Comparison of ENCODE assay signal across 8 cellular contexts in genomic region chr9:27573699-27574265, GRCh38. TPM values are rescaled to one million over a fixed set of nuclear protein-coding genes. Genes with fewer than 3 reads are reported as not detected.
DNase-seq lines count a peak whose midpoint lies in the region; ATAC-seq and TF ChIP-seq lines count a peak whose summit lies in the region.

No MANE protein-coding gene starts in this region.

- peak overlapping the region; percentile 87 for H3K9ac ChIP-seq in H9 (ENCODE audit: extremely low read depth, insufficient read length, low read length)

- peaks cover 8% of the 10 kb centered on the region for H3K23me2 ChIP-seq in H9 (ENCODE audit: insufficient read length, low read depth, low read length, poor library complexity, severe bottlenecking)

- no peak overlapping the region for H3K56ac ChIP-seq in H9 (ENCODE audit: insufficient read length, low read depth, low read length)

- no peak overlapping the region for H4K5ac ChIP-seq in H9 (ENCODE audit: insufficient read length, low read depth, low read length)

- peaks cover 13% of the 10 kb centered on the region in 2 experiments for H3K9me3 Mint-ChIP-seq in H9
- H3K9me3 Mint-ChIP-seq in neural crest cell: peaks cover 7% of the 10 kb centered on the region

- H3K27me3 Mint-ChIP-seq in H9 (ENCODE audit: low read depth) (peaks cover 7% of the 10 kb centered on the region), neural crest cell (ENCODE audit: low read depth) (no peaks in the 10 kb centered on the region)

- TF ChIP-seq EP300 in stomach (IDR thresholded peaks at IDR 0.05): peak; percentile 88

- H3K36me3 Mint-ChIP-seq in H9 (ENCODE audit: insufficient read depth in 1 of 3, low read depth in 3 of 3): peaks cover 8 to 16% (median 9%) of the 10 kb centered on the region in 3 experiments
- H3K36me3 Mint-ChIP-seq in neural crest cell (ENCODE audit: low read depth): peaks cover 5% of the 10 kb centered on the region

- ATAC-seq in foreskin keratinocyte: peak; percentile 92

- H3K79me2 ChIP-seq in H9 (ENCODE audit: insufficient read depth, low read length): peaks cover 3% of the 10 kb centered on the region; the same call in 1 of the 2 replicates

- no peak overlapping the region for H4K8ac ChIP-seq in H9 (replicated peaks; ENCODE audit: insufficient read length, low read depth, low read length)

- TF ChIP-seq CTCF in H9 (conservative IDR thresholded peaks at IDR 0.05) (no peak), foreskin keratinocyte (conservative IDR thresholded peaks at IDR 0.05) (peak; percentile 15), neural crest cell (conservative IDR thresholded peaks at IDR 0.05) (peak; percentile 12), stomach (IDR thresholded peaks at IDR 0.05) (no peak)

- H2BK5ac ChIP-seq in H9 (ENCODE audit: insufficient read length, low read length): no peak overlapping the region

- H3K27ac Mint-ChIP-seq in H9 (peak overlapping the region; percentile 99 to 100 (median 100)), neural crest cell (ENCODE audit: unreplicated experiment) (peak overlapping the region; percentile 100)

- H3K4me1 ChIP-seq in H9 (ENCODE audit: insufficient read depth, low read length) (no peaks in the 10 kb centered on the region), foreskin keratinocyte (peaks cover 9% of the 10 kb centered on the region), stomach (peaks cover 0 to 43% (median 28%) of the 10 kb centered on the region in 4 donors)

- DNase-seq in ELR (ENCODE audit: low read depth) (peak; percentile 99), H9 (peak; percentile 99), M059J (ENCODE audit: low read depth) (peak; percentile 99), SIG-M5 (lab: John Stamatoyannopoulos, UW) (peak; percentile 98), foreskin keratinocyte (peak; percentile 98 to 99), neural crest cell (ENCODE audit: low read depth, low spot score) (peak; percentile 83), stomach (peak; percentile 98)
- DNase-seq in activated naive CD4-positive, alpha-beta T cell (lab: John Stamatoyannopoulos, UW): peak; percentile 74 to 86 (median 84)

- no peaks in the 10 kb centered on the region for H4K20me1 ChIP-seq in H9 (ENCODE audit: control insufficient read depth, insufficient read depth, insufficient read length)

- intact Hi-C loops in stomach (cut with DNase I; ENCODE audit: low total_unique reads): no loop called here

- peak overlapping the region; percentile 97 for H3K4me2 ChIP-seq in H9 (ENCODE audit: insufficient read depth, insufficient read length, low read length)

- H3K4me3 ChIP-seq in stomach: peak overlapping the region; percentile 73 to 80 (median 76)

- H3K14ac ChIP-seq in H9 (ENCODE audit: insufficient read depth, low read length): peak overlapping the region; percentile 90; the same call in 1 of the 2 replicates

- H3K4me3 Mint-ChIP-seq in H9: peak overlapping the region; percentile 88 to 99
- H3K4me3 Mint-ChIP-seq in neural crest cell: peak overlapping the region; percentile 99

- H3K23ac ChIP-seq in H9 (ENCODE audit: insufficient read length, low read depth, low read length): no peak overlapping the region

- no peaks in the 10 kb centered on the region for H3K79me1 ChIP-seq in H9 (ENCODE audit: insufficient read depth, low read depth, low read length, poor library complexity, severe bottlenecking)

- no peak overlapping the region for H2BK12ac ChIP-seq in H9 (ENCODE audit: insufficient read length, low read depth, low read length)

- no peaks in the 10 kb centered on the region for H3K9me3 ChIP-seq in H9 (ENCODE audit: control insufficient read depth, low read depth, low read length)
- H3K9me3 ChIP-seq in stomach: peaks cover 0 to 9% (median 7%) of the 10 kb centered on the region in 4 donors

- no peaks in the 10 kb centered on the region for H3K27me3 ChIP-seq in H9 (ENCODE audit: insufficient read depth, low read length)
- H3K27me3 ChIP-seq in foreskin keratinocyte: peaks cover 2% of the 10 kb centered on the region
- H3K27me3 ChIP-seq in stomach: no peaks in the 10 kb centered on the region

- peak overlapping the region; percentile 91 for H3K27ac ChIP-seq in H9 (ENCODE audit: insufficient read length, low read depth, low read length)
- peak overlapping the region; percentile 83 for H3K27ac ChIP-seq in foreskin keratinocyte
- peak overlapping the region; percentile 96 to 100 (median 99) for H3K27ac ChIP-seq in stomach

- H3K36me3 ChIP-seq in stomach: no peaks in the 10 kb centered on the region

- peak overlapping the region; percentile 88 for H3K18ac ChIP-seq in H9 (ENCODE audit: insufficient read length, low read depth, low read length)

- H2AFZ ChIP-seq in H9 (ENCODE audit: low read length): peak overlapping the region; percentile 97

- TF ChIP-seq POLR2A in stomach (IDR thresholded peaks at IDR 0.05): peak in 2 of 4 donors; percentile 67 to 75

- H3T11ph ChIP-seq in H9 (ENCODE audit: low read length): no peak overlapping the region

- H4K91ac ChIP-seq in H9 (ENCODE audit: insufficient read length, low read depth, low read length): no peak overlapping the region

- H3K4me1 Mint-ChIP-seq in H9: peaks cover 19 to 22% of the 10 kb centered on the region in 2 experiments
- H3K4me1 Mint-ChIP-seq in neural crest cell: peaks cover 41% of the 10 kb centered on the region

- no peak overlapping the region for H2AK5ac ChIP-seq in H9 (ENCODE audit: insufficient read length, low read length)

- H2BK20ac ChIP-seq in H9 (ENCODE audit: low read depth, low read length, poor library complexity, severe bottlenecking): no peak overlapping the region

- H2BK15ac ChIP-seq in H9 (ENCODE audit: low read depth, low read length): no peak overlapping the region

- no peak overlapping the region; the same call in 1 of the 2 replicates for H3K4ac ChIP-seq in H9 (ENCODE audit: low read depth, low read length)

- no CpG with 5 or more reads among the region's 30 CpGs for WGBS in H9 (ENCODE audit: extremely low coverage, insufficient read length, low lambda C conversion rate)
- WGBS in stomach, 5 donors: 0 to 1% (median 0%) methylated on average over 30 of the region's 30 CpGs

- H2BK120ac ChIP-seq in H9 (ENCODE audit: low read depth, low read length, poor library complexity, severe bottlenecking): no peak overlapping the region

RNA-seq across cellular contexts. Expression of gene C9orf72, which starts 0.5 kb away (rescaled TPM):
- total RNA-seq in H9 (2021) (17.0 and 18.3 TPM in 2 replicates), foreskin keratinocyte (5.7 TPM in 2 replicates), neural crest cell (32.9 and 34.0 TPM in 2 replicates), stomach (10 to 100 TPM in 4 of 5 donors, 1 to 10 TPM in 1; 2.6 to 69.9 (median 12.9) TPM)
- total RNA-seq in M059J (2014; rRNA removed; shearing (Covaris generic)): 2.9 and 5.8 TPM in 2 replicates
- polyA plus RNA-seq in foreskin keratinocyte (1.8 and 2.4 TPM in 2 replicates), stomach (1 to 10 TPM; 4.7 to 6.5 (median 5.9) TPM)

RNA-seq across cellular contexts. Expression of gene MOB3B, which starts 44.2 kb away (rescaled TPM):
- 9.8 and 10.6 TPM in 2 replicates for total RNA-seq in H9 (2021)
- total RNA-seq in M059J (2014; rRNA removed; shearing (Covaris generic)): 0.15 and 0.25 TPM in 2 replicates
- total RNA-seq in foreskin keratinocyte: 27.7 and 35.0 TPM in 2 replicates
- 10.6 and 16.8 TPM in 2 replicates for polyA plus RNA-seq in foreskin keratinocyte
- total RNA-seq in neural crest cell: 20.5 and 21.8 TPM in 2 replicates
- total RNA-seq in stomach: 10 to 100 TPM in 4 of 5 donors, 1 to 10 TPM in 1; 6.4 to 32.7 (median 13.6) TPM
- 1 to 10 TPM; 4.0 to 7.2 (median 4.8) TPM for polyA plus RNA-seq in stomach

RNA-seq across cellular contexts. Expression of gene IFNK, which starts 49.7 kb away (rescaled TPM):
- total RNA-seq in H9 (2021) (not detected in 2 replicates), foreskin keratinocyte (55.8 and 72.0 TPM in 2 replicates), neural crest cell (not detected in 2 replicates), stomach (not detected)
- total RNA-seq in M059J (2014; rRNA removed; shearing (Covaris generic)): not detected in 2 replicates
- polyA plus RNA-seq in foreskin keratinocyte (46.5 and 57.3 TPM in 2 replicates), stomach (not detected)

Comparison
In these comparisons a context has a peak if more than half of its experiments do, and no peak if none do; other contexts are left out.
1. Peak in every context shown above with its lines: DNase-seq, ATAC-seq, H3K4me3 ChIP-seq and H3K27ac ChIP-seq.
2. CTCF ChIP-seq: peak in foreskin keratinocyte (single experiment) and neural crest cell (single experiment); none in H9 (single experiment) and stomach (0 of 7).
3. RNA of gene IFNK, which starts 49.7 kb away (total RNA-seq): 55.8 to 72.0 TPM in foreskin keratinocyte; not detected in H9, not detected in M059J, not detected in neural crest cell and not detected in stomach; every median in the first group is over 10 times any median in the second.